In genomic region chr15:41849861-41850260, GRCh38 we compare ENCODE assay signal across 20 cellular contexts. TPM values are rescaled to one million over a fixed set of nuclear protein-coding genes. Genes with fewer than 3 reads are reported as not detected.
A peak's percentile ranks its signal among the peaks of the same experiment; 100 is the strongest.
DNase-seq lines count a peak whose midpoint lies in the region; ATAC-seq and TF ChIP-seq lines count a peak whose summit lies in the region.
"Had no signal": no experiment of that assay in that cellular context is flagged by ENCODE, and none has a peak within 500 bp of the region (broad histone marks: within the 10 kb centered on the region; RNA-seq: fewer than 3 reads in every experiment).

No MANE protein-coding gene starts in this region.

- H3K9me3 ChIP-seq in left lung (no peaks in the 10 kb centered on the region), upper lobe of right lung (no peaks in the 10 kb centered on the region)

- DNase-seq in HPDE6-E6E7 (ENCODE audit: extremely low spot score): peak; percentile 50
- no peak for DNase-seq in central memory CD8-positive, alpha-beta T cell (ENCODE audit: low spot score in 2 of 2)
- peak in 1 of 2 donors; percentile 62 for DNase-seq in left lung
- peak; percentile 85 for DNase-seq in upper lobe of right lung
- DNase-seq in stimulated activated CD4-positive, alpha-beta T cell treated with anti-CD3 and anti-CD28 coated beads, Interleukin-4, amount 100 ng/mL, for 4 hours: no peak
- no peak for DNase-seq in dermis blood vessel endothelial cell
- no peak for DNase-seq in activated CD4-positive, alpha-beta T cell treated with anti-CD3 and anti-CD28 coated beads for 36 hours
- DNase-seq: anterior cingulate cortex; COR-L47; effector CD4-positive, alpha-beta T cell; kidney glomerular epithelial cell; naive thymus-derived CD4-positive, alpha-beta T cell; NCI-H1105; NCI-H2029; NCI-H226; NCI-H774; SW 1271 had no signal

- H3K4me1 Mint-ChIP-seq in central memory CD8-positive, alpha-beta T cell: no peaks in the 10 kb centered on the region
- H3K4me1 Mint-ChIP-seq in activated CD4-positive, alpha-beta T cell treated with anti-CD3 and anti-CD28 coated beads for 36 hours: peaks cover 6% of the 10 kb centered on the region
- H3K4me1 Mint-ChIP-seq: activated naive CD4-positive, alpha-beta T cell treated with anti-CD3 and anti-CD28 coated beads, Interleukin-2, amount 50 U/mL, for 24 hours; naive thymus-derived CD4-positive, alpha-beta T cell had no signal

- intact Hi-C loops in left lung (cut with DNase I): no loop called here
- intact Hi-C loops in upper lobe of right lung (cut with DNase I): no loop called here
- intact Hi-C loops in activated CD4-positive, alpha-beta T cell treated with anti-CD3 and anti-CD28 coated beads for 36 hours (cut with DNase I, micrococcal nuclease): no loop called here

- TF ChIP-seq CTCF in left lung (IDR thresholded peaks at IDR 0.05) (no peak), upper lobe of right lung (IDR thresholded peaks at IDR 0.05) (no peak)

- no peak overlapping the region for H3K4me3 ChIP-seq in left lung
- H3K4me3 ChIP-seq in upper lobe of right lung: no peak overlapping the region

- ATAC-seq in central memory CD8-positive, alpha-beta T cell (replicated peaks; ENCODE audit: extremely low read depth, poor library complexity, severe bottlenecking): no peak
- ATAC-seq in left lung (peak; percentile 79), upper lobe of right lung (peak; percentile 68)
- no peak for ATAC-seq in activated CD4-positive, alpha-beta T cell treated with anti-CD3 and anti-CD28 coated beads for 36 hours
- ATAC-seq: activated CD4-positive, CD25-positive, alpha-beta regulatory T cell treated with anti-CD3 and anti-CD28 coated beads, Interleukin-2, amount 50 U/mL, for 24 hours; naive thymus-derived CD4-positive, alpha-beta T cell; Right ventricle myocardium inferior had no signal

- no peaks in the 10 kb centered on the region for H3K27me3 Mint-ChIP-seq in central memory CD8-positive, alpha-beta T cell
- H3K27me3 Mint-ChIP-seq in activated CD4-positive, alpha-beta T cell treated with anti-CD3 and anti-CD28 coated beads for 36 hours: no peaks in the 10 kb centered on the region
- H3K27me3 Mint-ChIP-seq: activated naive CD4-positive, alpha-beta T cell treated with anti-CD3 and anti-CD28 coated beads, Interleukin-2, amount 50 U/mL, for 24 hours; naive thymus-derived CD4-positive, alpha-beta T cell had no signal

- H3K36me3 ChIP-seq in left lung: peaks cover 0 to 58% of the 10 kb centered on the region in 2 donors
- H3K36me3 ChIP-seq in upper lobe of right lung: peaks cover 36% of the 10 kb centered on the region

- POLR2A ChIA-PET in activated CD4-positive, alpha-beta T cell treated with anti-CD3 and anti-CD28 coated beads for 36 hours (lab: Charles Lee): interaction anchor here (0.6 to 1.7 kb wide), 2 partner anchors 18 to 743 kb away, joined by 3 to 4 read pairs; no protein-coding TSS in a partner anchor

- no peaks in the 10 kb centered on the region for H3K9me3 Mint-ChIP-seq in central memory CD8-positive, alpha-beta T cell
- no peaks in the 10 kb centered on the region for H3K9me3 Mint-ChIP-seq in activated CD4-positive, alpha-beta T cell treated with anti-CD3 and anti-CD28 coated beads for 36 hours (ENCODE audit: low read depth)
- H3K9me3 Mint-ChIP-seq: activated naive CD4-positive, alpha-beta T cell treated with anti-CD3 and anti-CD28 coated beads, Interleukin-2, amount 50 U/mL, for 24 hours; naive thymus-derived CD4-positive, alpha-beta T cell had no signal

- peak overlapping the region; percentile 25 for H3K27ac Mint-ChIP-seq in central memory CD8-positive, alpha-beta T cell (ENCODE audit: low read depth)
- H3K27ac Mint-ChIP-seq in activated CD4-positive, alpha-beta T cell treated with anti-CD3 and anti-CD28 coated beads for 36 hours: no peak overlapping the region
- H3K27ac Mint-ChIP-seq: activated naive CD4-positive, alpha-beta T cell treated with anti-CD3 and anti-CD28 coated beads, Interleukin-2, amount 50 U/mL, for 24 hours had no signal

- H3K4me3 Mint-ChIP-seq in central memory CD8-positive, alpha-beta T cell: no peak overlapping the region
- no peak overlapping the region for H3K4me3 Mint-ChIP-seq in activated CD4-positive, alpha-beta T cell treated with anti-CD3 and anti-CD28 coated beads for 36 hours
- H3K4me3 Mint-ChIP-seq: activated naive CD4-positive, alpha-beta T cell treated with anti-CD3 and anti-CD28 coated beads, Interleukin-2, amount 50 U/mL, for 24 hours; naive thymus-derived CD4-positive, alpha-beta T cell had no signal

- CTCF ChIA-PET in activated CD4-positive, alpha-beta T cell treated with anti-CD3 and anti-CD28 coated beads for 36 hours (lab: Charles Lee): no interaction called here

- no peak overlapping the region for H3K27ac ChIP-seq in left lung
- no peak overlapping the region for H3K27ac ChIP-seq in upper lobe of right lung

- peaks cover 24% of the 10 kb centered on the region for H3K36me3 Mint-ChIP-seq in central memory CD8-positive, alpha-beta T cell (ENCODE audit: insufficient read depth)
- H3K36me3 Mint-ChIP-seq in activated CD4-positive, alpha-beta T cell treated with anti-CD3 and anti-CD28 coated beads for 36 hours (ENCODE audit: low read depth): peaks cover 6% of the 10 kb centered on the region

- H3K4me1 ChIP-seq in left lung: peaks cover 0 to 3% of the 10 kb centered on the region in 2 donors
- H3K4me1 ChIP-seq in upper lobe of right lung: no peaks in the 10 kb centered on the region

- H3K27me3 ChIP-seq in left lung (no peaks in the 10 kb centered on the region), upper lobe of right lung (no peaks in the 10 kb centered on the region)

RNA-seq across cellular contexts. Expression of gene PLA2G4B, which starts 11.2 kb away (rescaled TPM):
- 1 to 10 TPM; 9.2 to 9.3 TPM for total RNA-seq in left lung
- total RNA-seq in upper lobe of right lung: 14.4 TPM
- 0.23 and 1.0 TPM in 2 replicates for total RNA-seq in dermis blood vessel endothelial cell
- total RNA-seq in activated CD4-positive, alpha-beta T cell treated with anti-CD3 and anti-CD28 coated beads for 36 hours: 1 to 10 TPM; 5.0 to 6.9 TPM

RNA-seq across cellular contexts. Expression of gene JMJD7, which starts 22.0 kb away (rescaled TPM):
- total RNA-seq in left lung: 10 to 100 TPM; 19.5 to 26.4 TPM
- total RNA-seq in upper lobe of right lung: 36.7 TPM
- total RNA-seq in dermis blood vessel endothelial cell: 4.1 and 5.3 TPM in 2 replicates
- total RNA-seq in activated CD4-positive, alpha-beta T cell treated with anti-CD3 and anti-CD28 coated beads for 36 hours: 10 to 100 TPM; 17.1 to 17.6 TPM

RNA-seq across cellular contexts. Expression of gene SPTBN5, which starts 44.0 kb away (rescaled TPM):
- 1 to 10 TPM; 2.2 to 4.8 TPM for total RNA-seq in left lung
- total RNA-seq in upper lobe of right lung: 1.9 TPM
- total RNA-seq in dermis blood vessel endothelial cell: 3.2 and 11.1 TPM in 2 replicates
- under 1 TPM; 0.46 to 0.51 TPM for total RNA-seq in activated CD4-positive, alpha-beta T cell treated with anti-CD3 and anti-CD28 coated beads for 36 hours

Comparison
In these comparisons a context has a peak if more than half of its experiments do, and no peak if none do; other contexts are left out.
1. DNase-seq: peak in HPDE6-E6E7 (single experiment) and upper lobe of right lung (single experiment); none in central memory CD8-positive, alpha-beta T cell (0 of 2), stimulated activated CD4-positive, alpha-beta T cell treated with anti-CD3 and anti-CD28 coated beads, Interleukin-4, amount 100 ng/mL, for 4 hours (0 of 2), dermis blood vessel endothelial cell (single experiment) and activated CD4-positive, alpha-beta T cell treated with anti-CD3 and anti-CD28 coated beads for 36 hours (single experiment).
2. ATAC-seq: peak in left lung (single experiment) and upper lobe of right lung (single experiment); none in central memory CD8-positive, alpha-beta T cell (single experiment) and activated CD4-positive, alpha-beta T cell treated with anti-CD3 and anti-CD28 coated beads for 36 hours (single experiment).